In genomic region chr1:18956189-18957135, GRCh38 we compare ENCODE assay signal across 8 cellular contexts.
A peak's percentile ranks its signal among the peaks of the same experiment; 100 is the strongest.
DNase-seq lines count a peak whose midpoint lies in the region; ATAC-seq and TF ChIP-seq lines count a peak whose summit lies in the region.

Gene IFFO2, minus strand, starts transcription at chr1:18956676. Its CDS starts 344 bp downstream, at chr1:18956332.

- no peak for TF ChIP-seq CTCF in AG09309 (IDR thresholded peaks at IDR 0.05; ENCODE audit: control insufficient read depth, insufficient read depth, low read depth, low read length, missing control alignments)
- no peak for TF ChIP-seq CTCF in choroid plexus epithelial cell (conservative IDR thresholded peaks at IDR 0.05; ENCODE audit: low read depth, low read length)

- ATAC-seq in GM18909 (IDR thresholded peaks at IDR 0.05; ENCODE audit: poor library complexity, unreplicated experiment) = peak; percentile 75
- ATAC-seq in HG03139 (IDR thresholded peaks at IDR 0.05; ENCODE audit: unreplicated experiment) = peak; percentile 59

- peak; percentile 61 for DNase-seq in AG09309 (ENCODE audit: low read depth)
- peak; percentile 77 for DNase-seq in NCI-H345 treated with DMSO at 0.1 percent for 48 hours (lab: John Stamatoyannopoulos, UW; ENCODE audit: unreplicated experiment)
- DNase-seq in activated CD4-positive, alpha-beta T cell treated with anti-CD3 and anti-CD28 coated beads for 4 hours = peak; percentile 98 to 99
- peak; percentile 94 for DNase-seq in choroid plexus epithelial cell (ENCODE audit: low read depth)
- DNase-seq in kidney tubule cell (ENCODE audit: low spot score) = peak; percentile 95
- DNase-seq in stimulated activated CD4-positive, alpha-beta T cell treated with anti-CD3 and anti-CD28 coated beads, Interleukin-15, amount 100 ng/mL, for 48 hours (ENCODE audit: low read depth in 2 of 2) = peak; percentile 97 to 99

- H3K4me3 ChIP-seq in AG09309 (ENCODE audit: control insufficient read depth, low read depth, low read length) (peak within 1 kb of the TSS; percentile 78), choroid plexus epithelial cell (ENCODE audit: low read depth, low read length) (peak within 1 kb of the TSS; percentile 78)

Comparison
In these comparisons a context has a peak if more than half of its experiments do, and no peak if none do; other contexts are left out.
1. Peak in every context shown above with its lines: DNase-seq, ATAC-seq and H3K4me3 ChIP-seq.